In genomic region chr1:230215049-230215448, GRCh38 we compare ENCODE assay signal across 9 cellular contexts.
A peak's percentile ranks its signal among the peaks of the same experiment; 100 is the strongest.
DNase-seq lines count a peak whose midpoint lies in the region; ATAC-seq and TF ChIP-seq lines count a peak whose summit lies in the region.
"Had no signal": no experiment of that assay in that cellular context is flagged by ENCODE, and none has a peak within 500 bp of the region (broad histone marks: within the 10 kb centered on the region; RNA-seq: fewer than 3 reads in every experiment).

No MANE protein-coding gene starts in this region.

- H3K27me3 ChIP-seq in BE2C, result no peaks in the 10 kb centered on the region

- H3K36me3 ChIP-seq in BE2C, result 0 out of 2 replicates have a peak, but pooled peaks cover 3% of the 10 kb centered on the region

- TF ChIP-seq POLR2A in erythroblast (IDR thresholded peaks at IDR 0.05; ENCODE audit: low read length), result no peak

- H3K9me3 ChIP-seq in BE2C, result no peaks in the 10 kb centered on the region

- H3K4me1 ChIP-seq in BE2C, result peaks cover 15% of the 10 kb centered on the region

- H3K4me3 ChIP-seq in BE2C (ENCODE audit: low read depth, low read length), result no peak overlapping the region

- peak; percentile 83 for TF ChIP-seq CTCF in BE2C (IDR thresholded peaks at IDR 0.05; ENCODE audit: low read depth, low read length)

- peak; percentile 61 for DNase-seq in BE2C
- DNase-seq in NCI-H526 treated with DMSO at 0.1 percent for 48 hours (lab: John Stamatoyannopoulos, UW), result peak; percentile 61
- DNase-seq in erythroblast (lab: John Stamatoyannopoulos, UW), result peak; percentile 20 to 40
- DNase-seq in myocyte (ENCODE audit: low read depth), result peak; percentile 80
- DNase-seq: stimulated activated CD4-positive, alpha-beta T cell treated with anti-CD3 and anti-CD28 coated beads, Interleukin-4, amount 100 ng/mL, for 1 hour had no signal

- ATAC-seq in GM18511 (IDR thresholded peaks at IDR 0.05; ENCODE audit: unreplicated experiment) (no peak), HG03432 (IDR thresholded peaks at IDR 0.05; ENCODE audit: unreplicated experiment) (no peak), HG02870 (IDR thresholded peaks at IDR 0.05; ENCODE audit: unreplicated experiment) (no peak)
- ATAC-seq in activated CD4-positive, CD25-positive, alpha-beta regulatory T cell treated with anti-CD3 and anti-CD28 coated beads, Interleukin-2, amount 50 U/mL, for 24 hours, result no peak

Comparison
In these comparisons a context has a peak if more than half of its experiments do, and no peak if none do; other contexts are left out.
1. DNase-seq: peak in every context shown above with its lines; median percentile 80 in myocyte; 61 in BE2C; 61 in NCI-H526 treated with DMSO at 0.1 percent for 48 hours; 30 in erythroblast.